Comparison of ENCODE assay signal across 1 cellular context in the genomic region with DNA sequence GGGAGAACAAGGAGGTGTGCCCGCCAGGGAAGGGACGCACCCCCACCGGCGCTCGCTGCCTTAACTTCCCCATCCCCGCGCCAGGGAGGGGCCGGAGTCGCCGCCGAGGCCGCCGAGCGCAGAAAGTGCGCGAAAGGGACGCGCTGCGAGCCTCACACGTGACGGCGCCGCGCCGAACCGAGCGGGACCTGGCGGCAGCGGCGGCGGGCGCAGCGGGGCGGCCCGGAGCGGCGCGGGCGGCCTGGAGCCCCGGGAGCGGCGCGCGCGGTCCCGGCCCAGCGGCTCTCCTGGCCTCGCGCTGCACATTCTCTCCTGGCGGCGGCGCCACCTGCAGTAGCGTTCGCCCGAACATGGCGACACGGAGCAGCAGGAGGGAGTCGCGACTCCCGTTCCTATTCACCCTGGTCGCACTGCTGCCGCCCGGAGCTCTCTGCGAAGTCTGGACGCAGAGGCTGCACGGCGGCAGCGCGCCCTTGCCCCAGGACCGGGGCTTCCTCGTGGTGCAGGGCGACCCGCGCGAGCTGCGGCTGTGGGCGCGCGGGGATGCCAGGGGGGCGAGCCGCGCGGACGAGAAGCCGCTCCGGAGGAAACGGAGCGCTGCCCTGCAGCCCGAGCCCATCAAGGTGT.
TF ChIP-seq lines count a peak whose summit lies in the region.

SORL1 (plus strand) TSS at position 333 of the 627 bp plus-strand sequence; CDS start at position 351, 18 bp downstream.

TF ChIP-seq in HepG2, 621 proteins besides CTCF, POLR2A, EP300 and RAD21 (continued from another document and continues in another):
- TF ChIP-seq ZNF883 (CRISPR knock-in tag; IDR thresholded peaks at IDR 0.05; ENCODE audit: not compliant biosample characterization) = peak; percentile 63
- TF ChIP-seq ZNF256 (CRISPR knock-in tag; conservative IDR thresholded peaks at IDR 0.05) = no peak
- TF ChIP-seq ZUFSP (CRISPR knock-in tag; IDR thresholded peaks at IDR 0.05; ENCODE audit: borderline replicate concordance) = no peak
- TF ChIP-seq TFDP1 (CRISPR knock-in tag; IDR thresholded peaks at IDR 0.05; ENCODE audit: borderline replicate concordance) = peak; percentile 46; the same call in 1 of the 2 replicates
- TF ChIP-seq KAT8 (CRISPR knock-in tag; IDR thresholded peaks at IDR 0.05) = 0 out of 2 replicates have a peak, but pooled peaks have one; percentile 24
- TF ChIP-seq ZNF275 (CRISPR knock-in tag; IDR thresholded peaks at IDR 0.05; ENCODE audit: borderline replicate concordance) = 0 out of 2 replicates have a peak, but pooled peaks have one; percentile 32
- TF ChIP-seq, protein P1, sequence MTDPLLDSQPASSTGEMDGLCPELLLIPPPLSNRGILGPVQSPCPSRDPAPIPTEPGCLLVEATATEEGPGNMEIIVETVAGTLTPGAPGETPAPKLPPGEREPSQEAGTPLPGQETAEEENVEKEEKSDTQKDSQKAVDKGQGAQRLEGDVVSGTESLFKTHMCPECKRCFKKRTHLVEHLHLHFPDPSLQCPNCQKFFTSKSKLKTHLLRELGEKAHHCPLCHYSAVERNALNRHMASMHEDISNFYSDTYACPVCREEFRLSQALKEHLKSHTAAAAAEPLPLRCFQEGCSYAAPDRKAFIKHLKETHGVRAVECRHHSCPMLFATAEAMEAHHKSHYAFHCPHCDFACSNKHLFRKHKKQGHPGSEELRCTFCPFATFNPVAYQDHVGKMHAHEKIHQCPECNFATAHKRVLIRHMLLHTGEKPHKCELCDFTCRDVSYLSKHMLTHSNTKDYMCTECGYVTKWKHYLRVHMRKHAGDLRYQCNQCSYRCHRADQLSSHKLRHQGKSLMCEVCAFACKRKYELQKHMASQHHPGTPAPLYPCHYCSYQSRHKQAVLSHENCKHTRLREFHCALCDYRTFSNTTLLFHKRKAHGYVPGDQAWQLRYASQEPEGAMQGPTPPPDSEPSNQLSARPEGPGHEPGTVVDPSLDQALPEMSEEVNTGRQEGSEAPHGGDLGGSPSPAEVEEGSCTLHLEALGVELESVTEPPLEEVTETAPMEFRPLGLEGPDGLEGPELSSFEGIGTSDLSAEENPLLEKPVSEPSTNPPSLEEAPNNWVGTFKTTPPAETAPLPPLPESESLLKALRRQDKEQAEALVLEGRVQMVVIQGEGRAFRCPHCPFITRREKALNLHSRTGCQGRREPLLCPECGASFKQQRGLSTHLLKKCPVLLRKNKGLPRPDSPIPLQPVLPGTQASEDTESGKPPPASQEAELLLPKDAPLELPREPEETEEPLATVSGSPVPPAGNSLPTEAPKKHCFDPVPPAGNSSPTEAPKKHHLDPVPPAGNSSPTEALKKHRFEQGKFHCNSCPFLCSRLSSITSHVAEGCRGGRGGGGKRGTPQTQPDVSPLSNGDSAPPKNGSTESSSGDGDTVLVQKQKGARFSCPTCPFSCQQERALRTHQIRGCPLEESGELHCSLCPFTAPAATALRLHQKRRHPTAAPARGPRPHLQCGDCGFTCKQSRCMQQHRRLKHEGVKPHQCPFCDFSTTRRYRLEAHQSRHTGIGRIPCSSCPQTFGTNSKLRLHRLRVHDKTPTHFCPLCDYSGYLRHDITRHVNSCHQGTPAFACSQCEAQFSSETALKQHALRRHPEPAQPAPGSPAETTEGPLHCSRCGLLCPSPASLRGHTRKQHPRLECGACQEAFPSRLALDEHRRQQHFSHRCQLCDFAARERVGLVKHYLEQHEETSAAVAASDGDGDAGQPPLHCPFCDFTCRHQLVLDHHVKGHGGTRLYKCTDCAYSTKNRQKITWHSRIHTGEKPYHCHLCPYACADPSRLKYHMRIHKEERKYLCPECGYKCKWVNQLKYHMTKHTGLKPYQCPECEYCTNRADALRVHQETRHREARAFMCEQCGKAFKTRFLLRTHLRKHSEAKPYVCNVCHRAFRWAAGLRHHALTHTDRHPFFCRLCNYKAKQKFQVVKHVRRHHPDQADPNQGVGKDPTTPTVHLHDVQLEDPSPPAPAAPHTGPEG (CRISPR knock-in tag; IDR thresholded peaks at IDR 0.05) = peak; percentile 84
- no peak for TF ChIP-seq ZNF770 (CRISPR knock-in tag; IDR thresholded peaks at IDR 0.05)
- no peak for TF ChIP-seq IKZF1 (IDR thresholded peaks at IDR 0.05)
- peak; percentile 84; the same call in 1 of the 2 replicates for TF ChIP-seq ZNF558 (CRISPR knock-in tag; IDR thresholded peaks at IDR 0.05; ENCODE audit: borderline replicate concordance)
- no peak for TF ChIP-seq JARID2 (CRISPR knock-in tag; IDR thresholded peaks at IDR 0.05; ENCODE audit: insufficient replicate concordance)
- peak; percentile 45; the same call in 1 of the 2 replicates for TF ChIP-seq ZC3H13 (CRISPR knock-in tag; IDR thresholded peaks at IDR 0.05)
- TF ChIP-seq MEF2D (CRISPR knock-in tag; IDR thresholded peaks at IDR 0.05) = no peak
- TF ChIP-seq KLF15 (CRISPR knock-in tag; IDR thresholded peaks at IDR 0.05; ENCODE audit: borderline replicate concordance) = no peak
- TF ChIP-seq, protein P2, sequence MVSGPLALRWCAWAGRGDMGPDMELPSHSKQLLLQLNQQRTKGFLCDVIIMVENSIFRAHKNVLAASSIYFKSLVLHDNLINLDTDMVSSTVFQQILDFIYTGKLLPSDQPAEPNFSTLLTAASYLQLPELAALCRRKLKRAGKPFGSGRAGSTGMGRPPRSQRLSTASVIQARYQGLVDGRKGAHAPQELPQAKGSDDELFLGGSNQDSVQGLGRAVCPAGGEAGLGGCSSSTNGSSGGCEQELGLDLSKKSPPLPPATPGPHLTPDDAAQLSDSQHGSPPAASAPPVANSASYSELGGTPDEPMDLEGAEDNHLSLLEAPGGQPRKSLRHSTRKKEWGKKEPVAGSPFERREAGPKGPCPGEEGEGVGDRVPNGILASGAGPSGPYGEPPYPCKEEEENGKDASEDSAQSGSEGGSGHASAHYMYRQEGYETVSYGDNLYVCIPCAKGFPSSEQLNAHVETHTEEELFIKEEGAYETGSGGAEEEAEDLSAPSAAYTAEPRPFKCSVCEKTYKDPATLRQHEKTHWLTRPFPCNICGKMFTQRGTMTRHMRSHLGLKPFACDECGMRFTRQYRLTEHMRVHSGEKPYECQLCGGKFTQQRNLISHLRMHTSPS (CRISPR knock-in tag; IDR thresholded peaks at IDR 0.05; ENCODE audit: low read depth) = no peak
- peak; percentile 69 for TF ChIP-seq SALL1 (CRISPR knock-in tag; IDR thresholded peaks at IDR 0.05)
- TF ChIP-seq MYPOP (CRISPR knock-in tag; IDR thresholded peaks at IDR 0.05) = peak; percentile 63
- TF ChIP-seq STAT5B (CRISPR knock-in tag; IDR thresholded peaks at IDR 0.05) = no peak
- TF ChIP-seq SMARCC2 (IDR thresholded peaks at IDR 0.05) = no peak
- no peak for TF ChIP-seq ZNF510 (CRISPR knock-in tag; IDR thresholded peaks at IDR 0.05; ENCODE audit: low read depth)
- peak; percentile 85; the same call in 1 of the 2 replicates for TF ChIP-seq ZNF547 (CRISPR knock-in tag; IDR thresholded peaks at IDR 0.05)
- TF ChIP-seq SIN3A (IDR thresholded peaks at IDR 0.05; ENCODE audit: borderline replicate concordance, low read depth, low read length) = no peak
- peak; percentile 64 for TF ChIP-seq ZFY (CRISPR knock-in tag; IDR thresholded peaks at IDR 0.05)
- TF ChIP-seq GLI4 (CRISPR knock-in tag; IDR thresholded peaks at IDR 0.05; ENCODE audit: borderline replicate concordance) = peak; percentile 24; the same call in 1 of the 2 replicates
- TF ChIP-seq NR2F1 (CRISPR knock-in tag; IDR thresholded peaks at IDR 0.05) = no peak
- TF ChIP-seq, protein P3, sequence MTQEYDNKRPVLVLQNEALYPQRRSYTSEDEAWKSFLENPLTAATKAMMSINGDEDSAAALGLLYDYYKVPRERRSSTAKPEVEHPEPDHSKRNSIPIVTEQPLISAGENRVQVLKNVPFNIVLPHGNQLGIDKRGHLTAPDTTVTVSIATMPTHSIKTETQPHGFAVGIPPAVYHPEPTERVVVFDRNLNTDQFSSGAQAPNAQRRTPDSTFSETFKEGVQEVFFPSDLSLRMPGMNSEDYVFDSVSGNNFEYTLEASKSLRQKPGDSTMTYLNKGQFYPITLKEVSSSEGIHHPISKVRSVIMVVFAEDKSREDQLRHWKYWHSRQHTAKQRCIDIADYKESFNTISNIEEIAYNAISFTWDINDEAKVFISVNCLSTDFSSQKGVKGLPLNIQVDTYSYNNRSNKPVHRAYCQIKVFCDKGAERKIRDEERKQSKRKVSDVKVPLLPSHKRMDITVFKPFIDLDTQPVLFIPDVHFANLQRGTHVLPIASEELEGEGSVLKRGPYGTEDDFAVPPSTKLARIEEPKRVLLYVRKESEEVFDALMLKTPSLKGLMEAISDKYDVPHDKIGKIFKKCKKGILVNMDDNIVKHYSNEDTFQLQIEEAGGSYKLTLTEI (CRISPR knock-in tag; conservative IDR thresholded peaks at IDR 0.05) = no peak
- TF ChIP-seq, protein P4, sequence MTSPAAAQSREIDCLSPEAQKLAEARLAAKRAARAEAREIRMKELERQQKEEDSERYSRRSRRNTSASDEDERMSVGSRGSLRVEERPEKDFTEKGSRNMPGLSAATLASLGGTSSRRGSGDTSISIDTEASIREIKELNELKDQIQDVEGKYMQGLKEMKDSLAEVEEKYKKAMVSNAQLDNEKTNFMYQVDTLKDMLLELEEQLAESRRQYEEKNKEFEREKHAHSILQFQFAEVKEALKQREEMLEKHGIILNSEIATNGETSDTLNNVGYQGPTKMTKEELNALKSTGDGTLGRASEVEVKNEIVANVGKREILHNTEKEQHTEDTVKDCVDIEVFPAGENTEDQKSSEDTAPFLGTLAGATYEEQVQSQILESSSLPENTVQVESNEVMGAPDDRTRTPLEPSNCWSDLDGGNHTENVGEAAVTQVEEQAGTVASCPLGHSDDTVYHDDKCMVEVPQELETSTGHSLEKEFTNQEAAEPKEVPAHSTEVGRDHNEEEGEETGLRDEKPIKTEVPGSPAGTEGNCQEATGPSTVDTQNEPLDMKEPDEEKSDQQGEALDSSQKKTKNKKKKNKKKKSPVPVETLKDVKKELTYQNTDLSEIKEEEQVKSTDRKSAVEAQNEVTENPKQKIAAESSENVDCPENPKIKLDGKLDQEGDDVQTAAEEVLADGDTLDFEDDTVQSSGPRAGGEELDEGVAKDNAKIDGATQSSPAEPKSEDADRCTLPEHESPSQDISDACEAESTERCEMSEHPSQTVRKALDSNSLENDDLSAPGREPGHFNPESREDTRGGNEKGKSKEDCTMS (CRISPR knock-in tag; conservative IDR thresholded peaks at IDR 0.05) = no peak
- no peak for TF ChIP-seq POGZ (CRISPR knock-in tag; IDR thresholded peaks at IDR 0.05)
- TF ChIP-seq, protein P5, sequence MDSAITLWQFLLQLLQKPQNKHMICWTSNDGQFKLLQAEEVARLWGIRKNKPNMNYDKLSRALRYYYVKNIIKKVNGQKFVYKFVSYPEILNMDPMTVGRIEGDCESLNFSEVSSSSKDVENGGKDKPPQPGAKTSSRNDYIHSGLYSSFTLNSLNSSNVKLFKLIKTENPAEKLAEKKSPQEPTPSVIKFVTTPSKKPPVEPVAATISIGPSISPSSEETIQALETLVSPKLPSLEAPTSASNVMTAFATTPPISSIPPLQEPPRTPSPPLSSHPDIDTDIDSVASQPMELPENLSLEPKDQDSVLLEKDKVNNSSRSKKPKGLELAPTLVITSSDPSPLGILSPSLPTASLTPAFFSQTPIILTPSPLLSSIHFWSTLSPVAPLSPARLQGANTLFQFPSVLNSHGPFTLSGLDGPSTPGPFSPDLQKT (CRISPR knock-in tag; IDR thresholded peaks at IDR 0.05; ENCODE audit: borderline replicate concordance) = no peak
- TF ChIP-seq ZNF350 (CRISPR knock-in tag; IDR thresholded peaks at IDR 0.05; ENCODE audit: borderline replicate concordance, low read depth) = no peak
- no peak for TF ChIP-seq ZNF460 (CRISPR knock-in tag; IDR thresholded peaks at IDR 0.05; ENCODE audit: borderline replicate concordance)
- TF ChIP-seq ATRX (CRISPR knock-in tag; IDR thresholded peaks at IDR 0.05; ENCODE audit: borderline replicate concordance) = no peak
- no peak for TF ChIP-seq ZNF674 (CRISPR knock-in tag; IDR thresholded peaks at IDR 0.05; ENCODE audit: low read depth)
